ENCODE assay signal across 1 cellular context in genomic region chr2:160029270-160029628, GRCh38.
TF ChIP-seq lines count a peak whose summit lies in the region.

No MANE protein-coding gene starts in this region.

TF ChIP-seq in HepG2, 621 proteins besides CTCF, POLR2A, EP300 and RAD21:
- TF ChIP-seq AGO2 (optimal IDR thresholded peaks at IDR 0.05; ENCODE audit: low read depth, low read length) (no peak), TAF1 (CRISPR knock-in tag; IDR thresholded peaks at IDR 0.05) (no peak), ISL2 (CRISPR knock-in tag; IDR thresholded peaks at IDR 0.05) (no peak), FIP1L1 (IDR thresholded peaks at IDR 0.05; ENCODE audit: borderline replicate concordance, insufficient read depth, low read depth, low read length) (no peak), ADNP (CRISPR knock-in tag; IDR thresholded peaks at IDR 0.05) (no peak), GABPA (IDR thresholded peaks at IDR 0.05; ENCODE audit: low read depth, low read length) (no peak), GABPA (CRISPR knock-in tag; IDR thresholded peaks at IDR 0.05; ENCODE audit: low read depth) (no peak), HDAC2 (CRISPR knock-in tag; IDR thresholded peaks at IDR 0.05) (no peak), PAXIP1 (CRISPR knock-in tag; conservative IDR thresholded peaks at IDR 0.05) (no peak), KAT8 (CRISPR knock-in tag; IDR thresholded peaks at IDR 0.05) (no peak), MLXIP (CRISPR knock-in tag; IDR thresholded peaks at IDR 0.05; ENCODE audit: borderline replicate concordance) (no peak), ZNF20 (CRISPR knock-in tag; IDR thresholded peaks at IDR 0.05) (no peak), ZNF672 (CRISPR knock-in tag; IDR thresholded peaks at IDR 0.05) (no peak), REPIN1 (CRISPR knock-in tag; IDR thresholded peaks at IDR 0.05; ENCODE audit: borderline replicate concordance, low read depth) (no peak), BRD4 (CRISPR knock-in tag; IDR thresholded peaks at IDR 0.05) (no peak), TBL1XR1 (IDR thresholded peaks at IDR 0.05; ENCODE audit: borderline replicate concordance, low read length, partially characterized antibody) (no peak)
- TF ChIP-seq, protein P1, sequence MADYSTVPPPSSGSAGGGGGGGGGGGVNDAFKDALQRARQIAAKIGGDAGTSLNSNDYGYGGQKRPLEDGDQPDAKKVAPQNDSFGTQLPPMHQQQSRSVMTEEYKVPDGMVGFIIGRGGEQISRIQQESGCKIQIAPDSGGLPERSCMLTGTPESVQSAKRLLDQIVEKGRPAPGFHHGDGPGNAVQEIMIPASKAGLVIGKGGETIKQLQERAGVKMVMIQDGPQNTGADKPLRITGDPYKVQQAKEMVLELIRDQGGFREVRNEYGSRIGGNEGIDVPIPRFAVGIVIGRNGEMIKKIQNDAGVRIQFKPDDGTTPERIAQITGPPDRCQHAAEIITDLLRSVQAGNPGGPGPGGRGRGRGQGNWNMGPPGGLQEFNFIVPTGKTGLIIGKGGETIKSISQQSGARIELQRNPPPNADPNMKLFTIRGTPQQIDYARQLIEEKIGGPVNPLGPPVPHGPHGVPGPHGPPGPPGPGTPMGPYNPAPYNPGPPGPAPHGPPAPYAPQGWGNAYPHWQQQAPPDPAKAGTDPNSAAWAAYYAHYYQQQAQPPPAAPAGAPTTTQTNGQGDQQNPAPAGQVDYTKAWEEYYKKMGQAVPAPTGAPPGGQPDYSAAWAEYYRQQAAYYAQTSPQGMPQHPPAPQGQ (CRISPR knock-in tag; IDR thresholded peaks at IDR 0.05; ENCODE audit: borderline replicate concordance) = no peak
- TF ChIP-seq, protein P2, sequence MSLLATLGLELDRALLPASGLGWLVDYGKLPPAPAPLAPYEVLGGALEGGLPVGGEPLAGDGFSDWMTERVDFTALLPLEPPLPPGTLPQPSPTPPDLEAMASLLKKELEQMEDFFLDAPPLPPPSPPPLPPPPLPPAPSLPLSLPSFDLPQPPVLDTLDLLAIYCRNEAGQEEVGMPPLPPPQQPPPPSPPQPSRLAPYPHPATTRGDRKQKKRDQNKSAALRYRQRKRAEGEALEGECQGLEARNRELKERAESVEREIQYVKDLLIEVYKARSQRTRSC (CRISPR knock-in tag; IDR thresholded peaks at IDR 0.05; ENCODE audit: low read depth) = no peak
- TF ChIP-seq, protein P3, sequence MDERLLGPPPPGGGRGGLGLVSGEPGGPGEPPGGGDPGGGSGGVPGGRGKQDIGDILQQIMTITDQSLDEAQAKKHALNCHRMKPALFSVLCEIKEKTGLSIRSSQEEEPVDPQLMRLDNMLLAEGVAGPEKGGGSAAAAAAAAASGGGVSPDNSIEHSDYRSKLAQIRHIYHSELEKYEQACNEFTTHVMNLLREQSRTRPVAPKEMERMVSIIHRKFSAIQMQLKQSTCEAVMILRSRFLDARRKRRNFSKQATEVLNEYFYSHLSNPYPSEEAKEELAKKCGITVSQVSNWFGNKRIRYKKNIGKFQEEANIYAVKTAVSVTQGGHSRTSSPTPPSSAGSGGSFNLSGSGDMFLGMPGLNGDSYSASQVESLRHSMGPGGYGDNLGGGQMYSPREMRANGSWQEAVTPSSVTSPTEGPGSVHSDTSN (CRISPR knock-in tag; IDR thresholded peaks at IDR 0.05) = no peak
- TF ChIP-seq, protein P4, sequence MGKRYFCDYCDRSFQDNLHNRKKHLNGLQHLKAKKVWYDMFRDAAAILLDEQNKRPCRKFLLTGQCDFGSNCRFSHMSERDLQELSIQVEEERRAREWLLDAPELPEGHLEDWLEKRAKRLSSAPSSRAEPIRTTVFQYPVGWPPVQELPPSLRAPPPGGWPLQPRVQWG (CRISPR knock-in tag; IDR thresholded peaks at IDR 0.05; ENCODE audit: borderline replicate concordance, low read depth) = no peak
- TF ChIP-seq, protein P5, sequence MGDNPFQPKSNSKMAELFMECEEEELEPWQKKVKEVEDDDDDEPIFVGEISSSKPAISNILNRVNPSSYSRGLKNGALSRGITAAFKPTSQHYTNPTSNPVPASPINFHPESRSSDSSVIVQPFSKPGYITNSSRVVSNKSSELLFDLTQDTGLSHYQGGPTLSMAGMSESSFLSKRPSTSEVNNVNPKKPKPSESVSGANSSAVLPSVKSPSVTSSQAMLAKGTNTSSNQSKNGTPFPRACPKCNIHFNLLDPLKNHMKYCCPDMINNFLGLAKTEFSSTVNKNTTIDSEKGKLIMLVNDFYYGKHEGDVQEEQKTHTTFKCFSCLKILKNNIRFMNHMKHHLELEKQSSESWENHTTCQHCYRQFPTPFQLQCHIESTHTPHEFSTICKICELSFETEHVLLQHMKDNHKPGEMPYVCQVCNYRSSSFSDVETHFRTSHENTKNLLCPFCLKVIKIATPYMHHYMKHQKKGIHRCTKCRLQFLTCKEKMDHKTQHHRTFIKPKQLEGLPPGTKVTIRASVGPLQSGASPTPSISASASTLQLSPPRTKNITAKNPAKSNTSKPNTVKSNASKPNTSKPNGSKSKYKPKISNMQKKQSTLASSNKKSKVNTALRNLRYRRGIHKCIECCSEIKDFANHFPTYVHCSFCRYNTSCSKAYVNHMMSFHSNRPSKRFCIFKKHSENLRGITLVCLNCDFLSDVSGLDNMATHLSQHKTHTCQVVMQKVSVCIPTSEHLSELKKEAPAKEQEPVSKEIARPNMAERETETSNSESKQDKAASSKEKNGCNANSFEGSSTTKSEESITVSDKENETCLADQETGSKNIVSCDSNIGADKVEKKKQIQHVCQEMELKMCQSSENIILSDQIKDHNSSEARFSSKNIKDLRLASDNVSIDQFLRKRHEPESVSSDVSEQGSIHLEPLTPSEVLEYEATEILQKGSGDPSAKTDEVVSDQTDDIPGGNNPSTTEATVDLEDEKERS (CRISPR knock-in tag; IDR thresholded peaks at IDR 0.05) = no peak
